ENCODE assay signal across 11 cellular contexts in genomic region chr17:83076930-83077329, GRCh38. TPM values are rescaled to one million over a fixed set of nuclear protein-coding genes. Genes with fewer than 3 reads are reported as not detected.
DNase-seq lines count a peak whose midpoint lies in the region; ATAC-seq and TF ChIP-seq lines count a peak whose summit lies in the region.
"Had no signal": no experiment of that assay in that cellular context is flagged by ENCODE, and none has a peak within 500 bp of the region (broad histone marks: within the 10 kb centered on the region; RNA-seq: fewer than 3 reads in every experiment).

No MANE protein-coding gene starts in this region.

- peaks cover 7 to 16% (median 11%) of the 10 kb centered on the region in 4 donors for H3K4me1 Mint-ChIP-seq in CD4-positive, alpha-beta memory T cell
- peaks cover 7% of the 10 kb centered on the region for H3K4me1 Mint-ChIP-seq in activated CD8-positive, alpha-beta T cell treated with anti-CD3 and anti-CD28 coated beads, Interleukin-2, amount 10 ng/mL, durations not matched to agents 7 days and 5 days (ENCODE audit: low read depth)

- no peaks in the 10 kb centered on the region for H3K36me3 Mint-ChIP-seq in CD4-positive, alpha-beta memory T cell
- H3K36me3 Mint-ChIP-seq in activated CD8-positive, alpha-beta T cell treated with anti-CD3 and anti-CD28 coated beads, Interleukin-2, amount 10 ng/mL, durations not matched to agents 7 days and 5 days (ENCODE audit: low read depth), result peaks cover 3% of the 10 kb centered on the region

- H2AFZ ChIP-seq in HCT116 (ENCODE audit: low read depth, low read length, poor library complexity, severe bottlenecking), result no peak overlapping the region

- no peak for ATAC-seq in HCT116
- no peak for ATAC-seq in activated CD8-positive, alpha-beta T cell treated with anti-CD3 and anti-CD28 coated beads, Interleukin-2, amount 10 ng/mL, durations not matched to agents 7 days and 5 days
- ATAC-seq in lower lobe of right lung, result no peak
- ATAC-seq in HG03159 (IDR thresholded peaks at IDR 0.05; ENCODE audit: unreplicated experiment), result no peak

- H3K4me3 ChIP-seq in CD4-positive, alpha-beta memory T cell (ENCODE audit: low read length in 2 of 2), result no peak overlapping the region
- H3K4me3 ChIP-seq in HCT116 (replicated peaks in 1 of 2; ENCODE audit: low read depth in 1 of 2, low read length in 2 of 2) (no peak overlapping the region), lower lobe of right lung (no peak overlapping the region)

- peaks cover 7% of the 10 kb centered on the region; the same call in 1 of the 2 replicates for H4K20me1 ChIP-seq in HCT116 (ENCODE audit: insufficient read depth)

- H3K9me3 ChIP-seq in CD4-positive, alpha-beta memory T cell (ENCODE audit: control insufficient read depth in 1 of 2, low read length in 2 of 2), result no peaks in the 10 kb centered on the region
- H3K9me3 ChIP-seq in HCT116 (ENCODE audit: control insufficient read depth in 1 of 2, insufficient read depth in 1 of 2, low read depth in 1 of 2, low read length in 2 of 2), result no peaks in the 10 kb centered on the region; a peak in 1 of 4 replicates
- no peaks in the 10 kb centered on the region for H3K9me3 ChIP-seq in lower lobe of right lung

- BruUV-seq in HCT116 (replicated peaks; lab: Mats Ljungman, UMichigan), result no TSS peak

- H3K9me3 Mint-ChIP-seq in CD4-positive, alpha-beta memory T cell, result peaks cover 0 to 2% (median 0%) of the 10 kb centered on the region in 8 donors
- H3K9me3 Mint-ChIP-seq in activated CD8-positive, alpha-beta T cell treated with anti-CD3 and anti-CD28 coated beads, Interleukin-2, amount 10 ng/mL, durations not matched to agents 7 days and 5 days (ENCODE audit: insufficient read depth), result no peaks in the 10 kb centered on the region

- no peak for TF ChIP-seq POLR2A in HCT116 (IDR thresholded peaks at IDR 0.05; ENCODE audit: borderline replicate concordance, extremely low read depth, insufficient read depth, insufficient read length)

- CTCF ChIA-PET in CD4-positive, alpha-beta memory T cell (lab: Charles Lee; ENCODE audit: partially characterized antibody), result interaction anchor here (1.2 kb wide), 1 partner anchor 295 kb away, joined by 5 read pairs; no protein-coding TSS in a partner anchor
- CTCF ChIA-PET in HCT116 (lab: Charles Lee), result no interaction called here
- CTCF ChIA-PET in activated CD8-positive, alpha-beta T cell treated with anti-CD3 and anti-CD28 coated beads, Interleukin-2, amount 10 ng/mL, durations not matched to agents 7 days and 5 days (lab: Charles Lee), result interaction anchor here (2.3 kb wide), 1 partner anchor 124 kb away, joined by 4 read pairs; no protein-coding TSS in a partner anchor

- no peak overlapping the region for H3K4me2 ChIP-seq in HCT116 (ENCODE audit: low read length)

- H3K4me3 Mint-ChIP-seq in CD4-positive, alpha-beta memory T cell, result peak overlapping the region in 5 of 8 donors; percentile 5 to 34 (median 15)
- H3K4me3 Mint-ChIP-seq in activated CD8-positive, alpha-beta T cell treated with anti-CD3 and anti-CD28 coated beads, Interleukin-2, amount 10 ng/mL, durations not matched to agents 7 days and 5 days, result no peak overlapping the region

- H3K9ac ChIP-seq in HCT116 (ENCODE audit: low read length), result no peak overlapping the region

- peak; percentile 76 for TF ChIP-seq RAD21 in HCT116 (IDR thresholded peaks at IDR 0.05; ENCODE audit: low read depth)

- peak; percentile 38 to 90 (median 50); a peak in 5 of 6 replicates for TF ChIP-seq CTCF in HCT116 (IDR thresholded peaks at IDR 0.05 in 2 of 3, conservative IDR thresholded peaks at IDR 0.05 in 1 of 3; ENCODE audit: borderline replicate concordance in 1 of 3, insufficient read depth in 1 of 3, low read depth in 2 of 3, low read length in 2 of 3)
- TF ChIP-seq CTCF in lower lobe of right lung (IDR thresholded peaks at IDR 0.05), result peak; percentile 33

- H3K27ac Mint-ChIP-seq in CD4-positive, alpha-beta memory T cell, result peak overlapping the region in 3 of 7 donors; percentile 6 to 32 (median 14)
- peak overlapping the region; percentile 6 for H3K27ac Mint-ChIP-seq in activated CD8-positive, alpha-beta T cell treated with anti-CD3 and anti-CD28 coated beads, Interleukin-2, amount 10 ng/mL, durations not matched to agents 7 days and 5 days

- DNase-seq in CD4-positive, alpha-beta memory T cell, result no peak
- DNase-seq in HCT116 (ENCODE audit: low read depth, low spot score) (no peak), lower lobe of right lung (no peak), cerebellum (ENCODE audit: low spot score) (no peak)
- DNase-seq in activated CD8-positive, alpha-beta T cell treated with anti-CD3 and anti-CD28 coated beads, Interleukin-2, amount 10 ng/mL, durations not matched to agents 7 days and 5 days, result peak; percentile 41
- DNase-seq in activated CD8-positive, alpha-beta memory T cell treated with anti-CD3 and anti-CD28 coated beads, Interleukin-2, amount 50 U/mL, for 48 hours, result no peak
- DNase-seq: amniotic stem cell; NCI-H524; stimulated activated CD4-positive, alpha-beta T cell treated with anti-CD3 and anti-CD28 coated beads, Interleukin-15, amount 100 ng/mL, for 24 hours; substantia nigra had no signal

- H3K9me2 ChIP-seq in HCT116 (ENCODE audit: insufficient read depth), result no peaks in the 10 kb centered on the region

- no peaks in the 10 kb centered on the region for H3K27me3 Mint-ChIP-seq in CD4-positive, alpha-beta memory T cell
- peaks cover 22% of the 10 kb centered on the region for H3K27me3 Mint-ChIP-seq in activated CD8-positive, alpha-beta T cell treated with anti-CD3 and anti-CD28 coated beads, Interleukin-2, amount 10 ng/mL, durations not matched to agents 7 days and 5 days (ENCODE audit: low read depth)

- H3K79me2 ChIP-seq in HCT116 (ENCODE audit: insufficient read depth, low read length), result peaks cover 12% of the 10 kb centered on the region

- RAD21 ChIA-PET in HCT116 (lab: Charles Lee; ENCODE audit: low non-redundant PET in 1 of 2, low total read pairs in 2 of 2, uncharacterized antibody in 2 of 2, unreplicated experiment in 2 of 2), result no interaction called here

- no peak overlapping the region for H3K27ac ChIP-seq in CD4-positive, alpha-beta memory T cell (ENCODE audit: low read depth, low read length)
- H3K27ac ChIP-seq in HCT116 (ENCODE audit: low read depth, low read length) (no peak overlapping the region), lower lobe of right lung (no peak overlapping the region)

- POLR2A ChIA-PET in CD4-positive, alpha-beta memory T cell (lab: Charles Lee; ENCODE audit: partially characterized antibody), result interaction anchor here (1.3 to 1.4 kb wide), 2 partner anchors 23 to 213 kb away, joined by 3 to 4 read pairs; no protein-coding TSS in a partner anchor
- POLR2A ChIA-PET in HCT116 (lab: Charles Lee), result no interaction called here
- POLR2A ChIA-PET in activated CD8-positive, alpha-beta T cell treated with anti-CD3 and anti-CD28 coated beads, Interleukin-2, amount 10 ng/mL, durations not matched to agents 7 days and 5 days (lab: Charles Lee), result no interaction called here

- intact Hi-C loops in CD4-positive, alpha-beta memory T cell (cut with micrococcal nuclease), result no loop called here
- intact Hi-C loops in HCT116 (cut with micrococcal nuclease), result no loop called here
- intact Hi-C loops in lower lobe of right lung (cut with DNase I), result no loop called here

- H3K4me1 ChIP-seq in CD4-positive, alpha-beta memory T cell (ENCODE audit: insufficient read depth, low read length), result peaks cover 15% of the 10 kb centered on the region
- H3K4me1 ChIP-seq in HCT116 (ENCODE audit: control insufficient read depth in 1 of 2, insufficient read depth in 2 of 2, low read length in 2 of 2) (peaks cover 23 to 34% of the 10 kb centered on the region in 2 experiments), lower lobe of right lung (peaks cover 21% of the 10 kb centered on the region)

- no peaks in the 10 kb centered on the region for H3K36me3 ChIP-seq in CD4-positive, alpha-beta memory T cell (ENCODE audit: insufficient read depth, low read length)
- H3K36me3 ChIP-seq in HCT116 (ENCODE audit: control insufficient read depth in 1 of 2, insufficient read depth in 2 of 2, low read length in 2 of 2), result no peaks in the 10 kb centered on the region
- H3K36me3 ChIP-seq in lower lobe of right lung, result no peaks in the 10 kb centered on the region

- no peaks in the 10 kb centered on the region for H3K27me3 ChIP-seq in CD4-positive, alpha-beta memory T cell (ENCODE audit: insufficient read depth, low read length)
- H3K27me3 ChIP-seq in HCT116 (ENCODE audit: insufficient read depth, low read length) (no peaks in the 10 kb centered on the region), lower lobe of right lung (ENCODE audit: low read depth) (no peaks in the 10 kb centered on the region)

TF ChIP-seq in HCT116, 20 proteins besides CTCF, POLR2A, EP300 and RAD21:
- no peak for TF ChIP-seq ATF3 (IDR thresholded peaks at IDR 0.05)
- no peak for TF ChIP-seq YY1 (IDR thresholded peaks at IDR 0.05; ENCODE audit: extremely low read depth, insufficient replicate concordance, low read depth, low read length)
- TF ChIP-seq POLR2AphosphoS5 (IDR thresholded peaks at IDR 0.05; ENCODE audit: low read depth, low read length), result no peak
- no peak for TF ChIP-seq EZH2 (IDR thresholded peaks at IDR 0.05)
- TF ChIP-seq CEBPB (IDR thresholded peaks at IDR 0.05; ENCODE audit: low read depth), result no peak
- TF ChIP-seq FOSL1 (IDR thresholded peaks at IDR 0.05; ENCODE audit: low read depth), result no peak
- TF ChIP-seq MAX (IDR thresholded peaks at IDR 0.05), result no peak
- TF ChIP-seq ZFX (IDR thresholded peaks at IDR 0.05), result no peak
- no peak for TF ChIP-seq SP1 (IDR thresholded peaks at IDR 0.05; ENCODE audit: low read depth)
- no peak for TF ChIP-seq SIN3A (IDR thresholded peaks at IDR 0.05; ENCODE audit: low read depth)

RNA-seq across cellular contexts. Expression of gene METRNL, which starts 2.5 kb away (rescaled TPM):
- total RNA-seq in CD4-positive, alpha-beta memory T cell, result 1 to 10 TPM; 6.2 to 6.5 TPM
- 1 to 10 TPM in 1 of 2 donors, under 1 TPM in 1; 0.67 to 1.8 TPM for polyA plus RNA-seq in CD4-positive, alpha-beta memory T cell
- total RNA-seq in HCT116 (2021; ENCODE audit: unreplicated experiment) (58.7 TPM), lower lobe of right lung (59.8 TPM), cerebellum (14.2 TPM)
- polyA plus RNA-seq in HCT116 (2012), result 89.0 and 104 TPM in 2 replicates
- 1 to 10 TPM; 3.0 to 4.8 TPM for total RNA-seq in activated CD8-positive, alpha-beta T cell treated with anti-CD3 and anti-CD28 coated beads, Interleukin-2, amount 10 ng/mL, durations not matched to agents 7 days and 5 days
